15 cellular contexts compared by ENCODE assay signal in genomic region chr2:235659767-235660322, GRCh38.
DNase-seq lines count a peak whose midpoint lies in the region; ATAC-seq, FAIRE-seq and TF ChIP-seq lines count a peak whose summit lies in the region.
"Had no signal": no experiment of that assay in that cellular context is flagged by ENCODE, and none has a peak within 500 bp of the region (broad histone marks: within the 10 kb centered on the region; RNA-seq: fewer than 3 reads in every experiment).

No MANE protein-coding gene starts in this region.

- H3K4me3 Mint-ChIP-seq in chondrocyte (ENCODE audit: unreplicated experiment) (no peak overlapping the region), neural crest cell (peak overlapping the region; percentile 33)

- no peak for ATAC-seq in GM18861 (IDR thresholded peaks at IDR 0.05; ENCODE audit: unreplicated experiment)

- intact Hi-C loops in kidney (cut with DNase I), result no loop called here

- FAIRE-seq in kidney (lab: Jason Lieb, UNC) (no peak), frontal cortex (lab: Jason Lieb, UNC) (no peak)
- FAIRE-seq: endothelial cell of umbilical vein had no signal

- no peaks in the 10 kb centered on the region for H3K36me3 Mint-ChIP-seq in chondrocyte (ENCODE audit: low read depth)
- no peaks in the 10 kb centered on the region for H3K36me3 Mint-ChIP-seq in neural crest cell (ENCODE audit: low read depth)

- DNase-seq in AG20443 (ENCODE audit: low spot score) (peak; percentile 92), LHCN-M2 (ENCODE audit: low read depth) (peak; percentile 90), chondrocyte (ENCODE audit: low spot score) (no peak), neural crest cell (ENCODE audit: low read depth, low spot score) (no peak), kidney (no peak), frontal cortex (ENCODE audit: low spot score in 2 of 2) (no peak), NCI-H82 (lab: John Stamatoyannopoulos, UW) (no peak)
- DNase-seq: DMS53; mesendoderm; NCI-H510A treated with DMSO at 0.1 percent for 48 hours; stimulated activated CD4-positive, alpha-beta T cell treated with anti-CD3 and anti-CD28 coated beads, Interleukin-1b, Interleukin-23, amount 100 ng/mL, for 48 hours; trophoblast cell had no signal

- H3K4me1 Mint-ChIP-seq in chondrocyte (ENCODE audit: low read depth), result peaks cover 37% of the 10 kb centered on the region
- H3K4me1 Mint-ChIP-seq in neural crest cell, result peaks cover 69% of the 10 kb centered on the region

- H3K9me3 Mint-ChIP-seq in chondrocyte (ENCODE audit: low read depth) (no peaks in the 10 kb centered on the region), neural crest cell (no peaks in the 10 kb centered on the region)
- H3K9me3 Mint-ChIP-seq: activated T-helper 2 cell treated with anti-CD3 and anti-CD28 coated beads, Interferon-gamma antibody, Interleukin-2, Interleukin-4, amounts not matched to agents 10 μg/mL and 5 μg/mL and 100 μg/mL, durations not matched to agents 14 hours and 24 hours and 36 hours had no signal

- H3K9ac ChIP-seq in kidney (ENCODE audit: low read length in 2 of 2), result no peak overlapping the region

- H3K27ac ChIP-seq in kidney (ENCODE audit: low read depth in 2 of 2, low read length in 2 of 2), result no peak overlapping the region

- H3K4me1 ChIP-seq in kidney (ENCODE audit: control insufficient read depth in 1 of 2, insufficient read depth in 1 of 2, low read depth in 1 of 2, low read length in 2 of 2), result peaks cover 6 to 12% of the 10 kb centered on the region in 2 donors

- no peaks in the 10 kb centered on the region for H3K36me3 ChIP-seq in kidney (ENCODE audit: control insufficient read depth in 1 of 2, insufficient read depth in 2 of 2, low read length in 2 of 2)

- H3K27ac Mint-ChIP-seq in chondrocyte (ENCODE audit: unreplicated experiment), result peak overlapping the region; percentile 52
- H3K27ac Mint-ChIP-seq in neural crest cell (ENCODE audit: unreplicated experiment), result no peak overlapping the region
- H3K27ac Mint-ChIP-seq: activated T-helper 2 cell treated with anti-CD3 and anti-CD28 coated beads, Interferon-gamma antibody, Interleukin-2, Interleukin-4, amounts not matched to agents 10 μg/mL and 5 μg/mL and 100 μg/mL, durations not matched to agents 14 hours and 24 hours and 36 hours had no signal

- H3K4me3 ChIP-seq in kidney (ENCODE audit: low read length in 2 of 2), result no peak overlapping the region

- TF ChIP-seq CTCF in chondrocyte (IDR thresholded peaks at IDR 0.05) (no peak), neural crest cell (conservative IDR thresholded peaks at IDR 0.05) (no peak), kidney (IDR thresholded peaks at IDR 0.05; ENCODE audit: borderline replicate concordance, extremely low read depth, insufficient read depth) (no peak)

- no peaks in the 10 kb centered on the region for H3K27me3 Mint-ChIP-seq in chondrocyte (ENCODE audit: low read depth)
- H3K27me3 Mint-ChIP-seq in neural crest cell (ENCODE audit: low read depth), result peaks cover 2% of the 10 kb centered on the region

- no peaks in the 10 kb centered on the region for H3K9me3 ChIP-seq in kidney (ENCODE audit: control insufficient read depth in 1 of 2, low read length in 2 of 2)

Comparison
In these comparisons a context has a peak if more than half of its experiments do, and no peak if none do; other contexts are left out.
1. DNase-seq: peak in AG20443 (single experiment) and LHCN-M2 (single experiment); none in chondrocyte (single experiment), neural crest cell (single experiment), kidney (single experiment), frontal cortex (0 of 2) and NCI-H82 (single experiment).